10 cellular contexts compared by ENCODE assay signal in the genomic region with DNA sequence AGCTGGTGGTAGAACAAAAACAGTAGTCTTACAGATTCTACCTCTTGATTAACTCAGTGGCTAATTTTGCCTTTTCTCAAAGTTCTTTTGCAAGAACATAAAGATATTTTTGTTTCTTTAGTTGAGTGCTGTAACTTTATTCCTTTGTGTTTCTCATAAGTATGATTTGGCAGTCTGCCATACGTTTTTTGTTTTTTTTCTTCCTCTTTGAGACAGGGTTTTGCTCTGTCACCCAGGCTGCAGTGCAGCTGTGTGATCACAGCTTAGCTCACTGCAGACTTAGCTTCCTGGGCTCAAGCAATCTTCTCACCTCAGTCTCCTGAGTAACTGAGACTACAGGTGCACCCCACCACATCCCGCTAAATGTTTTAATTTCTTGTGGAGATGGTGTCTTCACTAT. TPM values are rescaled to one million over a fixed set of nuclear protein-coding genes. Genes with fewer than 3 reads are reported as not detected.
DNase-seq lines count a peak whose midpoint lies in the region; ATAC-seq and TF ChIP-seq lines count a peak whose summit lies in the region.
"Had no signal": no experiment of that assay in that cellular context is flagged by ENCODE, and none has a peak within 500 bp of the region (broad histone marks: within the 10 kb centered on the region; RNA-seq: fewer than 3 reads in every experiment).

No MANE protein-coding gene starts in this region.

- no peaks in the 10 kb centered on the region for H3K27me3 Mint-ChIP-seq in endodermal cell (ENCODE audit: insufficient read depth)

- H3K9ac ChIP-seq in endodermal cell (ENCODE audit: extremely low read depth, low read length, poor library complexity, severe bottlenecking), result no peak overlapping the region

- H3K27ac Mint-ChIP-seq in endodermal cell, result peak overlapping the region; percentile 13

- peaks cover 92% of the 10 kb centered on the region for H3K36me3 ChIP-seq in endodermal cell (ENCODE audit: control insufficient read depth, insufficient read depth, low read length)

- TF ChIP-seq CTCF in endodermal cell (conservative IDR thresholded peaks at IDR 0.05), result no peak

- no peak overlapping the region for H3K4me3 Mint-ChIP-seq in endodermal cell

- no peak overlapping the region for H3K27ac ChIP-seq in endodermal cell (ENCODE audit: low read depth, low read length)

- no peaks in the 10 kb centered on the region for H3K4me1 ChIP-seq in endodermal cell (ENCODE audit: control insufficient read depth, insufficient read depth, low read length)

- DNase-seq in NCI-H345 treated with DMSO at 0.1 percent for 48 hours (lab: John Stamatoyannopoulos, UW; ENCODE audit: unreplicated experiment) (peak; percentile 10), NCI-H345 (lab: John Stamatoyannopoulos, UW) (no peak), NOMO-1 treated with DMSO at 0.1 percent for 48 hours (lab: John Stamatoyannopoulos, UW; ENCODE audit: unreplicated experiment) (peak; percentile 81), endodermal cell (no peak), sciatic nerve (ENCODE audit: low spot score) (no peak), superior temporal gyrus (ENCODE audit: extremely low spot score) (no peak)
- no peak for DNase-seq in activated CD4-positive, CD25-positive, alpha-beta regulatory T cell (lab: John Stamatoyannopoulos, UW)
- DNase-seq: aorta, mesendoderm had no signal

- no peaks in the 10 kb centered on the region for H3K9me3 ChIP-seq in endodermal cell (ENCODE audit: control insufficient read depth, low read length)

- no peak overlapping the region for H3K4me3 ChIP-seq in endodermal cell (ENCODE audit: low read length)

- H3K27me3 ChIP-seq in endodermal cell (ENCODE audit: control insufficient read depth, insufficient read depth, low read length, poor library complexity, severe bottlenecking), result no peaks in the 10 kb centered on the region

- WGBS in endodermal cell (ENCODE audit: insufficient coverage in 1 of 2, insufficient read length in 1 of 2), 2 experiments, result 89 to 100% methylated on average over 1 to 2 of the region's 2 CpGs

- intact Hi-C loops in sciatic nerve (cut with DNase I), result no loop called here

- no peaks in the 10 kb centered on the region for H3K4me1 Mint-ChIP-seq in endodermal cell

- H3K36me3 Mint-ChIP-seq in endodermal cell (ENCODE audit: low read depth), result peaks cover 59% of the 10 kb centered on the region

- peak; percentile 72 for ATAC-seq in sciatic nerve
- ATAC-seq in GM19467 (IDR thresholded peaks at IDR 0.05; ENCODE audit: unreplicated experiment), result no peak

- H3K9me3 Mint-ChIP-seq in endodermal cell, result no peaks in the 10 kb centered on the region

RNA-seq across cellular contexts. Expression of a gene that starts 22.4 kb away (rescaled TPM):
- total RNA-seq in endodermal cell, result 10 to 100 TPM; 10.5 to 18.0 TPM
- polyA plus RNA-seq in endodermal cell (2013, experiment 1 of 2), result 31.3 TPM
- 31.5 TPM for polyA plus RNA-seq in endodermal cell (2013, experiment 2 of 2)
- total RNA-seq in sciatic nerve, result 30.3 TPM

Comparison
In these comparisons a context has a peak if more than half of its experiments do, and no peak if none do; other contexts are left out.
1. DNase-seq: peak in NCI-H345 treated with DMSO at 0.1 percent for 48 hours (single experiment) and NOMO-1 treated with DMSO at 0.1 percent for 48 hours (single experiment); none in NCI-H345 (single experiment), endodermal cell (single experiment), sciatic nerve (single experiment), superior temporal gyrus (single experiment) and activated CD4-positive, CD25-positive, alpha-beta regulatory T cell (0 of 4).